ENCODE assay signal across 23 cellular contexts in the genomic region with DNA sequence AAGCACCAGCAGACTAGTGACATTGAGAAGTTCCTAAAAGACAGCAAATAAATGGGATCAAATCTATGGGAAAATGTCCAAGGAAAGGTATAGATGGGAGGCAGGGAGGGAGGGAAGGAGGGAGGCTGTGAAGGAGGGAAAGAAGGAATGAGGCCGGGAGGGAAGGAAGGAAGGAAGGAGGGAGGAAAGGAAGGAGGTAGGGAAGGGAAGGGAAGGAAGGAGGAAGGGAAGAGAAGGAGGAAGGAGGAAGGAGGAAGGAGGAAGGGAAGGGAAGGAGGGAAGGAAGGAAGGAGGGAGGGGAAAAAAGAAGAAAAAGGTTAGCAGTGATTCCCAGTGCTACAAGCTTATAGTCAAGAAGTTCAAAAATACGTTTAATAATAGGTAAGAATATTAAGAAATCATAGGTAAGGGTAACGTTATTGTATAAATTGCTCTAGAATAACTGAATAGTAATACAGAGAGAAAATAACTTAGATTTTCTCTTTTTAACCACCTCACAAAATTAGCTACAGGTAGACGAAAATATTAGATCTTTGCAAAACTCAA.
DNase-seq lines count a peak whose midpoint lies in the region; ATAC-seq, FAIRE-seq and TF ChIP-seq lines count a peak whose summit lies in the region.
"Had no signal": no experiment of that assay in that cellular context is flagged by ENCODE, and none has a peak within 500 bp of the region (broad histone marks: within the 10 kb centered on the region; RNA-seq: fewer than 3 reads in every experiment).

No MANE protein-coding gene starts in this region.

- H3K9me3 Mint-ChIP-seq in memory B cell, result peaks cover 1% of the 10 kb centered on the region
- H3K9me3 Mint-ChIP-seq: CD4-positive, alpha-beta T cell; CD8-positive, alpha-beta T cell had no signal

- DNase-seq in HepG2 (ENCODE audit: low spot score) (no peak), right lobe of liver (no peak), IMR-90 (no peak), H1 (ENCODE audit: low read depth in 1 of 2, low spot score in 2 of 2) (no peak), memory B cell (ENCODE audit: low spot score in 2 of 2) (no peak), foreskin fibroblast (no peak), AG08395 (ENCODE audit: low spot score) (no peak), GOT3 (lab: John Stamatoyannopoulos, UW) (no peak)
- DNase-seq: 8988T; ACHN; AML-193; Caco-2; Calu3; CD4-positive, alpha-beta T cell; CD8-positive, alpha-beta T cell; DMS79 treated with DMSO at 0.1 percent for 48 hours; GF-D8 had no signal

- no peak overlapping the region for H3K23ac ChIP-seq in IMR-90 (ENCODE audit: low read depth, low read length)
- no peak overlapping the region for H3K23ac ChIP-seq in H1 (ENCODE audit: insufficient read length)

- H3K36me3 Mint-ChIP-seq in memory B cell, result peaks cover 13% of the 10 kb centered on the region

- CTCF ChIA-PET in HepG2 (lab: Yijun Ruan, JAX; ENCODE audit: low intra/inter-chr PET ratio, low total read pairs), result no interaction called here
- CTCF ChIA-PET in IMR-90 (lab: Yijun Ruan, JAX), result no interaction called here
- CTCF ChIA-PET in H1 (lab: Charles Lee; ENCODE audit: partially characterized antibody), result interaction anchor here (0.5 kb wide), 1 partner anchor 656 kb away, joined by 3 read pairs; no protein-coding TSS in a partner anchor

- no peak overlapping the region for H2BK15ac ChIP-seq in IMR-90 (ENCODE audit: low read depth, low read length)
- no peak overlapping the region for H2BK15ac ChIP-seq in H1 (ENCODE audit: low read length)

- H2BK20ac ChIP-seq in IMR-90 (ENCODE audit: low read depth, low read length) (no peak overlapping the region), H1 (ENCODE audit: low read length) (no peak overlapping the region)

- H3K79me1 ChIP-seq in IMR-90 (ENCODE audit: low read depth in 1 of 2, low read length in 2 of 2), result no peaks in the 10 kb centered on the region
- no peaks in the 10 kb centered on the region for H3K79me1 ChIP-seq in H1 (ENCODE audit: low read depth, low read length)

- in situ Hi-C loops in HepG2 (cut with HindIII; ENCODE audit: extremely low pct_ligation_motif_present, low pct_unique_long_range_greater_than_20kb) (no loop called here), IMR-90 (cut with MboI; ENCODE audit: low sequenced_read_pairs) (no loop called here)

- POLR2A ChIA-PET in HepG2 (lab: Yijun Ruan, JAX), result no interaction called here
- POLR2A ChIA-PET in IMR-90 (lab: Charles Lee; ENCODE audit: unreplicated experiment), result no interaction called here
- POLR2A ChIA-PET in H1 (lab: Charles Lee; ENCODE audit: partially characterized antibody), result no interaction called here

- TF ChIP-seq RAD21 in HepG2 (CRISPR knock-in tag; IDR thresholded peaks at IDR 0.05), result no peak
- TF ChIP-seq RAD21 in IMR-90 (IDR thresholded peaks at IDR 0.05; ENCODE audit: low read length), result no peak
- no peak for TF ChIP-seq RAD21 in H1 (IDR thresholded peaks at IDR 0.05 in 1 of 2, conservative IDR thresholded peaks at IDR 0.05 in 1 of 2; ENCODE audit: low read depth in 2 of 2, low read length in 2 of 2)

- no peak for TF ChIP-seq EP300 in HepG2 (IDR thresholded peaks at IDR 0.05; ENCODE audit: low read depth in 2 of 2, low read length in 2 of 2)
- no peak for TF ChIP-seq EP300 in HepG2 (CRISPR knock-in tag; IDR thresholded peaks at IDR 0.05; ENCODE audit: borderline replicate concordance)
- TF ChIP-seq EP300 in H1 (IDR thresholded peaks at IDR 0.05; ENCODE audit: borderline replicate concordance in 1 of 2, low read depth in 2 of 2, low read length in 2 of 2), result no peak

- no peaks in the 10 kb centered on the region for H3K9me3 ChIP-seq in HepG2 (ENCODE audit: low read length)
- no peaks in the 10 kb centered on the region for H3K9me3 ChIP-seq in right lobe of liver
- H3K9me3 ChIP-seq in IMR-90 (ENCODE audit: control insufficient read depth, insufficient read depth, low read length), result no peaks in the 10 kb centered on the region
- no peaks in the 10 kb centered on the region for H3K9me3 ChIP-seq in H1 (ENCODE audit: insufficient read depth in 2 of 2, low read depth in 1 of 2, low read length in 1 of 2)
- H3K9me3 ChIP-seq: BLaER1 treated with 17β-estradiol and CSF1 and Interleukin-3, amounts not matched to agents 10 nM and 100 nM; Caco-2 had no signal

- no peak for FAIRE-seq in HepG2 (lab: Jason Lieb, UNC)
- FAIRE-seq in H1 (lab: Jason Lieb, UNC), result no peak
- FAIRE-seq: D721Med, GM12891, GM19239 had no signal

- WGBS in HepG2 (ENCODE audit: low lambda C conversion rate), result 97% methylated on average over 4 of the region's 4 CpGs
- 98% methylated on average over 4 of the region's 4 CpGs for whole genome bisulfite sequencing in right lobe of liver (ENCODE audit: insufficient coverage, low coverage, low lambda C conversion rate, missing lambda C conversion rate)
- WGBS in IMR-90 (ENCODE audit: extremely low coverage in 2 of 2, insufficient read length in 1 of 2), 2 experiments, result 100% methylated on average over 1 of the region's 4 CpGs; no CpG with 5 or more reads in 1 of the 2 experiments
- 72 to 100% methylated on average over 2 to 4 of the region's 4 CpGs for WGBS in H1 (ENCODE audit: extremely low coverage in 1 of 2, insufficient coverage in 1 of 2, insufficient read length in 1 of 2, insufficient replicate concordance in 2 of 2, low coverage in 1 of 2, low lambda C conversion rate in 2 of 2, missing lambda C conversion rate in 1 of 2), 2 experiments

- H3K18ac ChIP-seq in IMR-90 (ENCODE audit: low read depth, low read length) (no peak overlapping the region), H1 (ENCODE audit: extremely low read depth, low read length) (no peak overlapping the region)

- H2AK5ac ChIP-seq in IMR-90 (ENCODE audit: low read depth, low read length) (no peak overlapping the region), H1 (ENCODE audit: low read depth, low read length) (no peak overlapping the region)

- no peak overlapping the region for H3K27ac ChIP-seq in HepG2 (ENCODE audit: extremely low read length, insufficient read depth, low read length)
- H3K27ac ChIP-seq in right lobe of liver, result no peak overlapping the region
- no peak overlapping the region for H3K27ac ChIP-seq in IMR-90 (ENCODE audit: insufficient read depth, low read length)
- no peak overlapping the region for H3K27ac ChIP-seq in H1 (ENCODE audit: low read depth, low read length)
- H3K27ac ChIP-seq: BLaER1 treated with 17β-estradiol and CSF1 and Interleukin-3, amounts not matched to agents 10 nM and 100 nM; C4-2B had no signal

- no peak overlapping the region for H3K4me3 ChIP-seq in HepG2 (replicated peaks in 1 of 3; ENCODE audit: insufficient read depth in 1 of 3, low read depth in 2 of 3, low read length in 3 of 3)
- H3K4me3 ChIP-seq in right lobe of liver, result no peak overlapping the region
- H3K4me3 ChIP-seq in IMR-90 (ENCODE audit: insufficient read depth, low read depth, low read length), result no peak overlapping the region
- no peak overlapping the region for H3K4me3 ChIP-seq in H1 (ENCODE audit: extremely low read depth in 1 of 4, insufficient read depth in 2 of 4, low read depth in 3 of 4, low read length in 4 of 4)
- no peak overlapping the region for H3K4me3 ChIP-seq in foreskin fibroblast (ENCODE audit: low read depth in 1 of 2, low read length in 2 of 2)
- H3K4me3 ChIP-seq: BLaER1 treated with 17β-estradiol and CSF1 and Interleukin-3, amounts not matched to agents 10 nM and 100 nM had no signal

- no peaks in the 10 kb centered on the region for H3K27me3 ChIP-seq in HepG2 (ENCODE audit: control insufficient read depth in 1 of 2, insufficient read depth in 2 of 2, low read length in 2 of 2)
- H3K27me3 ChIP-seq in right lobe of liver, result no peaks in the 10 kb centered on the region
- H3K27me3 ChIP-seq in IMR-90 (ENCODE audit: control insufficient read depth, insufficient read depth, low read length), result no peaks in the 10 kb centered on the region
- no peaks in the 10 kb centered on the region for H3K27me3 ChIP-seq in H1 (replicated peaks in 1 of 4; ENCODE audit: control insufficient read depth in 3 of 4, extremely low read depth in 1 of 4, insufficient read depth in 3 of 4, low read length in 3 of 4)
- H3K27me3 ChIP-seq: BLaER1 treated with 17β-estradiol and CSF1 and Interleukin-3, amounts not matched to agents 10 nM and 100 nM had no signal

- no peak overlapping the region; the same call in 1 of the 2 replicates for H2BK12ac ChIP-seq in H1 (ENCODE audit: low read depth, low read length)

- no peaks in the 10 kb centered on the region; the same call in 1 of the 2 replicates for H3K9me1 ChIP-seq in IMR-90 (ENCODE audit: insufficient read depth, low read length)

- TF ChIP-seq POLR2A in HepG2 (IDR thresholded peaks at IDR 0.05; ENCODE audit: insufficient read depth in 1 of 2, low read depth in 2 of 2, low read length in 2 of 2) (no peak), right lobe of liver (IDR thresholded peaks at IDR 0.05) (no peak), IMR-90 (IDR thresholded peaks at IDR 0.05; ENCODE audit: low read depth, low read length) (no peak), H1 (IDR thresholded peaks at IDR 0.05; ENCODE audit: control extremely low read depth in 1 of 2, low read depth in 2 of 2, low read length in 2 of 2) (no peak)

- no peaks in the 10 kb centered on the region for H4K20me1 ChIP-seq in HepG2 (ENCODE audit: insufficient read depth, low read length)
- H4K20me1 ChIP-seq in IMR-90 (ENCODE audit: insufficient read depth, low read length), result no peaks in the 10 kb centered on the region
- H4K20me1 ChIP-seq in H1 (replicated peaks in 1 of 2; ENCODE audit: control insufficient read depth in 1 of 2, insufficient read depth in 2 of 2, low read length in 2 of 2), result no peaks in the 10 kb centered on the region

- no TSS peak for BruUV-seq in HepG2 (replicated peaks; lab: Mats Ljungman, UMichigan)
- no TSS peak for BruUV-seq in IMR-90 (replicated peaks; lab: Mats Ljungman, UMichigan)

- no peaks in the 10 kb centered on the region for H3K79me2 ChIP-seq in HepG2 (ENCODE audit: insufficient read depth, low read length)
- no peaks in the 10 kb centered on the region for H3K79me2 ChIP-seq in H1 (ENCODE audit: control insufficient read depth in 1 of 2, insufficient read depth in 2 of 2, low read length in 2 of 2)

- H3K4ac ChIP-seq in IMR-90 (ENCODE audit: low read depth, low read length) (no peak overlapping the region), H1 (replicated peaks; ENCODE audit: insufficient read length, low read depth, low read length) (no peak overlapping the region)

- H2BK120ac ChIP-seq in IMR-90 (ENCODE audit: low read depth, low read length) (no peak overlapping the region), H1 (replicated peaks; ENCODE audit: low read depth, low read length) (no peak overlapping the region)

- no peak overlapping the region for H3K14ac ChIP-seq in IMR-90 (replicated peaks; ENCODE audit: low read depth, low read length)
- no peak overlapping the region for H3K14ac ChIP-seq in H1 (ENCODE audit: insufficient read length)

- H4K91ac ChIP-seq in IMR-90 (ENCODE audit: insufficient read depth, low read depth, low read length) (no peak overlapping the region), H1 (replicated peaks; ENCODE audit: insufficient read length, low read length) (no peak overlapping the region)

- H3K9ac ChIP-seq in HepG2 (ENCODE audit: insufficient read depth, low read depth, low read length), result no peak overlapping the region
- H3K9ac ChIP-seq in IMR-90 (ENCODE audit: low read depth, low read length), result no peak overlapping the region
- H3K9ac ChIP-seq in H1 (replicated peaks in 1 of 4; ENCODE audit: extremely low read depth in 1 of 4, low read depth in 3 of 4, low read length in 3 of 4), result no peak overlapping the region
- H3K9ac ChIP-seq: BLaER1 treated with 17β-estradiol and CSF1 and Interleukin-3, amounts not matched to agents 10 nM and 100 nM had no signal

- H3K4me3 Mint-ChIP-seq in memory B cell, result no peak overlapping the region
- H3K4me3 Mint-ChIP-seq: B cell; CD4-positive, alpha-beta T cell; CD8-positive, alpha-beta T cell had no signal

- H3K4me1 ChIP-seq in HepG2 (ENCODE audit: insufficient read depth, low read length), result peaks cover 18% of the 10 kb centered on the region
- H3K4me1 ChIP-seq in right lobe of liver, result peaks cover 0 to 13% (median 0%) of the 10 kb centered on the region in 4 donors
- H3K4me1 ChIP-seq in IMR-90 (ENCODE audit: control insufficient read depth, insufficient read depth, low read length), result no peaks in the 10 kb centered on the region
- H3K4me1 ChIP-seq in H1 (replicated peaks in 1 of 4; ENCODE audit: control insufficient read depth in 3 of 4, insufficient read depth in 4 of 4, low read length in 3 of 4), result peaks cover 0 to 8% (median under 1%) of the 10 kb centered on the region in 4 experiments; a peak in 2 of 7 replicates

- intact Hi-C loops in HepG2 (cut with micrococcal nuclease; ENCODE audit: unreplicated experiment), result no loop called here
- intact Hi-C loops in right lobe of liver (cut with DNase I), result no loop called here
- intact Hi-C loops in IMR-90 (cut with micrococcal nuclease), result no loop called here

- dilution Hi-C loops in IMR-90 (cut with HindIII; ENCODE audit: low sequenced_read_pairs, unreplicated experiment), result no loop called here

- H4K8ac ChIP-seq in IMR-90 (ENCODE audit: low read depth in 2 of 2, low read length in 2 of 2) (no peak overlapping the region), H1 (ENCODE audit: extremely low read depth, insufficient read depth, low read length) (no peak overlapping the region)

- H2BK5ac ChIP-seq in IMR-90 (ENCODE audit: low read depth, low read length, poor library complexity, severe bottlenecking) (peak overlapping the region; percentile 11), H1 (ENCODE audit: low read depth, low read length) (no peak overlapping the region)

- H3K4me1 Mint-ChIP-seq in memory B cell, result peaks cover 12% of the 10 kb centered on the region

- TF ChIP-seq CTCF in HepG2 (CRISPR knock-in tag; IDR thresholded peaks at IDR 0.05), result no peak
- TF ChIP-seq CTCF in right lobe of liver (IDR thresholded peaks at IDR 0.05), result no peak
- no peak for TF ChIP-seq CTCF in IMR-90 (conservative IDR thresholded peaks at IDR 0.05; ENCODE audit: low read depth, low read length)
- TF ChIP-seq CTCF in H1 (IDR thresholded peaks at IDR 0.05; ENCODE audit: control extremely low read depth in 1 of 3, insufficient read depth in 1 of 3, low read depth in 1 of 3, low read length in 3 of 3), result no peak
- no peak for TF ChIP-seq CTCF in foreskin fibroblast (IDR thresholded peaks at IDR 0.05; ENCODE audit: low read depth, low read length)

- no peak overlapping the region for H4K5ac ChIP-seq in IMR-90 (ENCODE audit: low read depth, low read length)
- no peak overlapping the region for H4K5ac ChIP-seq in H1 (ENCODE audit: insufficient read length, low read depth, low read length)

- ATAC-seq in HepG2, result no peak
- ATAC-seq in right lobe of liver, result no peak
- no peak for ATAC-seq in IMR-90 (ENCODE audit: low read depth)
- no peak for ATAC-seq in memory B cell (ENCODE audit: low read depth)
- ATAC-seq: CD8-positive, alpha-beta T cell had no signal

- H3K56ac ChIP-seq in IMR-90 (ENCODE audit: extremely low read depth, insufficient read depth, low read length) (no peak overlapping the region), H1 (replicated peaks; ENCODE audit: insufficient read length, low read depth, low read length) (peak overlapping the region; percentile 78)

- H3K4me2 ChIP-seq in HepG2 (ENCODE audit: low read depth, low read length) (no peak overlapping the region), IMR-90 (ENCODE audit: low read depth, low read length) (no peak overlapping the region), H1 (ENCODE audit: insufficient read depth in 1 of 2, low read depth in 2 of 2, low read length in 2 of 2) (no peak overlapping the region)
- H3K4me2 ChIP-seq: BLaER1 treated with 17β-estradiol and CSF1 and Interleukin-3, amounts not matched to agents 10 nM and 100 nM had no signal

- H3K27ac Mint-ChIP-seq in memory B cell, result peak overlapping the region; percentile 14
- H3K27ac Mint-ChIP-seq: B cell; CD4-positive, alpha-beta T cell; CD8-positive, alpha-beta T cell had no signal

- H2AFZ ChIP-seq in HepG2 (ENCODE audit: low read length) (no peak overlapping the region), IMR-90 (replicated peaks; ENCODE audit: low read length, poor library complexity) (no peak overlapping the region), H1 (ENCODE audit: low read length) (no peak overlapping the region)

- no peak overlapping the region for H2AK9ac ChIP-seq in IMR-90 (replicated peaks; ENCODE audit: low read depth, low read length, poor library complexity)

- H3K36me3 ChIP-seq in HepG2 (replicated peaks in 1 of 2; ENCODE audit: control insufficient read depth in 1 of 2, insufficient read depth in 2 of 2, low read length in 2 of 2) (no peaks in the 10 kb centered on the region; a peak in 1 of 5 replicates), right lobe of liver (peaks cover 0 to 1% (median 0%) of the 10 kb centered on the region in 4 donors), IMR-90 (ENCODE audit: control insufficient read depth, insufficient read depth, low read length) (no peaks in the 10 kb centered on the region), H1 (ENCODE audit: control insufficient read depth in 2 of 4, insufficient read depth in 4 of 4, low read length in 3 of 4) (no peaks in the 10 kb centered on the region)

- no peaks in the 10 kb centered on the region; the same call in 1 of the 2 replicates for H3K23me2 ChIP-seq in H1 (ENCODE audit: low read depth, low read length)

- H3K27me3 Mint-ChIP-seq in memory B cell, result no peaks in the 10 kb centered on the region
- H3K27me3 Mint-ChIP-seq: B cell; CD4-positive, alpha-beta T cell had no signal
